ENCODE assay signal across 10 cellular contexts in the genomic region with DNA sequence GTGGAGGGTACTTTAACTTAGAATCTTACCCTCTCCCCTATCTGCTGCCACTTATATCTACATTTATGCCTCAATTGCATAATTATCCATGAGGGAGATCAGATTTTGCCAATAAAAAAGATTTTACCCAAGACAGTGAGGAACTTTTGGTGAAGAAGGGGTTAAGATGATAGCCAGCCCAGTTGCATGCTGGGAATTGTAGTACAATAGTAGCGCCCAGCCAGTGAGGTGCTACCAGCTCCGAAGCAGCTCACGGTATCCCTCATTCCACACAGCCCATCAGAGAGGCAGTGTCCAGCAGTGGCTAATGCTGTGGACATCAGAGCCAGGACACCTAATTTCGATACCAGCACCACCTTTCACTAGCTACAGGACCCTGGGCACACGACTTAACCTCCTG. TPM values are rescaled to one million over a fixed set of nuclear protein-coding genes. Genes with fewer than 3 reads are reported as not detected.
DNase-seq lines count a peak whose midpoint lies in the region; ATAC-seq and FAIRE-seq lines count a peak whose summit lies in the region.
"Had no signal": no experiment of that assay in that cellular context is flagged by ENCODE, and none has a peak within 500 bp of the region (broad histone marks: within the 10 kb centered on the region; RNA-seq: fewer than 3 reads in every experiment).

No MANE protein-coding gene starts in this region.

- H3K36me3 ChIP-seq in small intestine (ENCODE audit: control insufficient read depth in 2 of 2, insufficient read depth in 2 of 2, low read length in 2 of 2) = no peaks in the 10 kb centered on the region

- peaks cover under 1 to 5% of the 10 kb centered on the region in 2 donors for H3K4me1 ChIP-seq in small intestine (ENCODE audit: control insufficient read depth in 2 of 2, insufficient read depth in 1 of 2, low read depth in 1 of 2, low read length in 1 of 2)

- H3K9me3 ChIP-seq in small intestine (ENCODE audit: control insufficient read depth, low read depth) = no peaks in the 10 kb centered on the region

- no peak overlapping the region for H3K4me3 ChIP-seq in small intestine (ENCODE audit: low read depth in 1 of 2, low read length in 2 of 2)

- WGBS in small intestine, 3 donors = 2 to 8% (median 6%) methylated on average over 5 of the region's 5 CpGs

- peaks cover 0 to 2% of the 10 kb centered on the region in 2 donors for H3K27me3 ChIP-seq in small intestine (ENCODE audit: control insufficient read depth in 2 of 2, insufficient read depth in 2 of 2, low read length in 2 of 2)

- H3K27ac ChIP-seq in small intestine (ENCODE audit: low read depth in 1 of 2, low read length in 1 of 2) = no peak overlapping the region

- FAIRE-seq in small intestine (lab: Jason Lieb, UNC) = no peak

- DNase-seq in NCI-H82 (lab: John Stamatoyannopoulos, UW) (peak; percentile 50), NCI-H82 treated with DMSO at 0.1 percent for 48 hours (lab: John Stamatoyannopoulos, UW; ENCODE audit: unreplicated experiment) (no peak), SK-N-DZ (ENCODE audit: low spot score) (peak; percentile 11), germinal center (ENCODE audit: low spot score) (peak; percentile 33), small intestine (peak; percentile 23), mucosa of gallbladder (ENCODE audit: low spot score) (no peak), kidney glomerular epithelial cell (lab: John Stamatoyannopoulos, UW) (no peak)

- no peak for ATAC-seq in GM18520 (IDR thresholded peaks at IDR 0.05; ENCODE audit: unreplicated experiment)

RNA-seq across cellular contexts. Expression of gene LGI1, which starts 5.9 kb away (rescaled TPM):
- not detected in 2 replicates for polyA plus RNA-seq in SK-N-DZ (2014; cell fraction: cytosol; rRNA removed)
- polyA plus RNA-seq in SK-N-DZ (2014; cell fraction: nucleus; rRNA removed) = 0.24 TPM in 1 of 2 replicates, not detected in the other
- 1 to 10 TPM in 1 of 3 donors, not detected in 2; 2.3 TPM for polyA plus RNA-seq in small intestine
- 4.2 TPM for total RNA-seq in mucosa of gallbladder
- total RNA-seq: renal cortical epithelial cell; T-helper 2 cell treated with Interferon-gamma antibody and Interleukin-4, amounts not matched to agents 100 ng/mL and 5 ng/mL, for 36 hours had no signal

RNA-seq across cellular contexts. Expression of gene FRA10AC1, which starts 49.4 kb away (rescaled TPM):
- 4.3 and 6.0 TPM in 2 replicates for polyA plus RNA-seq in SK-N-DZ (2014; cell fraction: cytosol; rRNA removed)
- 13.1 and 14.4 TPM in 2 replicates for polyA plus RNA-seq in SK-N-DZ (2014; cell fraction: nucleus; rRNA removed)
- 1 to 10 TPM; 5.1 to 7.9 (median 6.0) TPM for polyA plus RNA-seq in small intestine
- total RNA-seq in mucosa of gallbladder = 12.5 TPM

Comparison
In these comparisons a context has a peak if more than half of its experiments do, and no peak if none do; other contexts are left out.
1. DNase-seq: peak in NCI-H82 (single experiment), SK-N-DZ (single experiment), germinal center (single experiment) and small intestine (single experiment); none in NCI-H82 treated with DMSO at 0.1 percent for 48 hours (single experiment), mucosa of gallbladder (single experiment) and kidney glomerular epithelial cell (single experiment).